7 cellular contexts compared by ENCODE assay signal in genomic region chr20:49768204-49769124, GRCh38. TPM values are rescaled to one million over a fixed set of nuclear protein-coding genes. Genes with fewer than 3 reads are reported as not detected.
DNase-seq lines count a peak whose midpoint lies in the region; ATAC-seq and TF ChIP-seq lines count a peak whose summit lies in the region.

No MANE protein-coding gene starts in this region.

- TF ChIP-seq CTCF in MCF 10A (IDR thresholded peaks at IDR 0.05; ENCODE audit: unreplicated experiment) (no peak), thyroid gland (IDR thresholded peaks at IDR 0.05) (no peak)

- WGBS in thyroid gland, 2 donors, result 18 to 22% methylated on average over 8 of the region's 8 CpGs

- no peaks in the 10 kb centered on the region for H3K36me3 Mint-ChIP-seq in MCF 10A (ENCODE audit: insufficient read depth, unreplicated experiment)

- TF ChIP-seq POLR2A in thyroid gland (IDR thresholded peaks at IDR 0.05), result no peak

- intact Hi-C loops in MCF 10A (cut with micrococcal nuclease), result no loop called here
- intact Hi-C loops in left colon (cut with DNase I, micrococcal nuclease), result no loop called here
- intact Hi-C loops in thyroid gland (cut with DNase I), result no loop called here

- H3K9me3 ChIP-seq in thyroid gland, result no peaks in the 10 kb centered on the region

- peaks cover 40% of the 10 kb centered on the region for H3K4me1 Mint-ChIP-seq in MCF 10A (ENCODE audit: insufficient read depth, unreplicated experiment)

- no peaks in the 10 kb centered on the region for H3K9me3 Mint-ChIP-seq in MCF 10A (ENCODE audit: unreplicated experiment)

- H3K27me3 Mint-ChIP-seq in MCF 10A (ENCODE audit: insufficient read depth, unreplicated experiment), result no peaks in the 10 kb centered on the region

- H3K4me3 Mint-ChIP-seq in MCF 10A (ENCODE audit: unreplicated experiment), result peak overlapping the region; percentile 38

- no peaks in the 10 kb centered on the region for H3K27me3 ChIP-seq in H7 (ENCODE audit: control insufficient read depth, insufficient read depth, low read length)
- H3K27me3 ChIP-seq in thyroid gland, result no peaks in the 10 kb centered on the region

- H3K27ac ChIP-seq in thyroid gland, result peak overlapping the region; percentile 66 to 69 (median 67)

- H3K27ac Mint-ChIP-seq in MCF 10A (ENCODE audit: low read depth, unreplicated experiment), result peak overlapping the region; percentile 93

- peaks cover 7 to 52% of the 10 kb centered on the region in 2 donors for H3K4me1 ChIP-seq in thyroid gland

- no peaks in the 10 kb centered on the region for H3K36me3 ChIP-seq in H7 (replicated peaks; ENCODE audit: control insufficient read depth, insufficient read depth, low read length)
- no peaks in the 10 kb centered on the region for H3K36me3 ChIP-seq in thyroid gland

- ATAC-seq in left colon, result peak; percentile 60

- POLR2A ChIA-PET in MCF 10A (lab: Yijun Ruan, JAX), result interaction anchor here (0.6 to 2.3 kb wide), 16 partner anchors 27 to 137 kb away, joined by 3 to 16 read pairs (median 4); partner anchors contain the start of gene SLC9A8

- CTCF ChIA-PET in MCF 10A (lab: Yijun Ruan, JAX), result no interaction called here

- BruUV-seq in MCF 10A (replicated peaks; lab: Mats Ljungman, UMichigan), result no TSS peak

- H3K4me3 ChIP-seq in H7 (ENCODE audit: insufficient read depth, low read depth, low read length) (no peak overlapping the region), thyroid gland (replicated peaks in 1 of 3) (no peak overlapping the region)

- peak; percentile 69 for DNase-seq in H7
- peak; percentile 48 for DNase-seq in NCI-H774 (lab: John Stamatoyannopoulos, UW)
- peak; percentile 100 for DNase-seq in MCF 10A (ENCODE audit: unreplicated experiment)
- peak in 1 of 2 donors; percentile 66 for DNase-seq in left colon
- DNase-seq in thyroid gland, result peak; percentile 76 to 79
- DNase-seq in hippocampal formation (lab: John Stamatoyannopoulos, UW), result no peak
- no peak for DNase-seq in NCI-H1417 treated with DMSO at 0.1 percent for 48 hours (lab: John Stamatoyannopoulos, UW)

RNA-seq across cellular contexts. Expression of gene SLC9A8, which starts 44.2 kb away (rescaled TPM):
- 6.4 and 6.7 TPM in 2 replicates for total RNA-seq in H7 (2014; rRNA removed; shearing (Covaris generic))
- total RNA-seq in MCF 10A (2022) (14.6 and 16.5 TPM in 2 replicates), left colon (10 to 100 TPM; 16.5 to 18.7 TPM), thyroid gland (10 to 100 TPM; 12.0 to 20.2 (median 16.1) TPM)

RNA-seq across cellular contexts. Expression of gene B4GALT5, which starts 54.8 kb away (rescaled TPM):
- total RNA-seq in H7 (2014; rRNA removed; shearing (Covaris generic)), result 31.7 and 35.2 TPM in 2 replicates
- total RNA-seq in MCF 10A (2022) (17.1 and 19.7 TPM in 2 replicates), left colon (10 to 100 TPM; 58.1 to 64.8 TPM), thyroid gland (10 to 100 TPM; 11.5 to 22.2 (median 17.6) TPM)

Comparison
In these comparisons a context has a peak if more than half of its experiments do, and no peak if none do; other contexts are left out.
1. DNase-seq: peak in H7 (single experiment), NCI-H774 (single experiment), MCF 10A (single experiment) and thyroid gland (2 of 2); none in hippocampal formation (0 of 2) and NCI-H1417 treated with DMSO at 0.1 percent for 48 hours (single experiment).